10 cellular contexts compared by ENCODE assay signal in the genomic region with DNA sequence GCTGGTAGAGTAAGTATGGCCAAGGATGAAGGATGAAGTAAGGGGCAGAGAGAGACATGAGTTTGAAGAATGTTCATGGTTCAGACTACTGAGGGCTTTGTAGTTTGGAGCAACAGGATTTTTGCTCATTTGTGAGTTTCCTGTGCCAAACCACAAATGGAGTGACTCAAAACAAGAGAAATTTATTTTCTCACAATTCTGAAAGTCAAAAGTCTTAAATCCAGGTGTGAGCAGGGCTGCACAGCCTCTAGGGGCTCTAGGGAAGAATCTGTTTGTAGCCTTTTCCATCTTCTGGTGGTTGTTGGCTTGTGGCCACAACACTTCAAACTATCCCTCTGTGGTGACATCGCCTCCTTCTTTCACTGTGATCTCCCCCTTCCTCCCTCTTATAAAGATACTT. TPM values are rescaled to one million over a fixed set of nuclear protein-coding genes. Genes with fewer than 3 reads are reported as not detected.
DNase-seq lines count a peak whose midpoint lies in the region; ATAC-seq and TF ChIP-seq lines count a peak whose summit lies in the region.
"Had no signal": no experiment of that assay in that cellular context is flagged by ENCODE, and none has a peak within 500 bp of the region (broad histone marks: within the 10 kb centered on the region; RNA-seq: fewer than 3 reads in every experiment).

No MANE protein-coding gene starts in this region.

- H3K4me1 Mint-ChIP-seq in natural killer cell (peaks cover 10 to 19% of the 10 kb centered on the region in 2 donors), endothelial cell (ENCODE audit: unreplicated experiment) (peaks cover 3% of the 10 kb centered on the region)

- peaks cover 3 to 5% of the 10 kb centered on the region in 2 donors for H3K9me3 Mint-ChIP-seq in natural killer cell
- no peaks in the 10 kb centered on the region for H3K9me3 Mint-ChIP-seq in endothelial cell (ENCODE audit: unreplicated experiment)

- H3K9me3 ChIP-seq in HEK293 (ENCODE audit: control insufficient read depth, insufficient read depth, low read depth, low read length) (no peaks in the 10 kb centered on the region), OCI-LY3 (ENCODE audit: insufficient read depth, low read length) (no peaks in the 10 kb centered on the region)

- peak; percentile 60 to 64 (median 61) for ATAC-seq in natural killer cell

- H3K27ac ChIP-seq in HEK293 (ENCODE audit: extremely low read depth, low read depth, low read length) (no peak overlapping the region), OCI-LY3 (ENCODE audit: low read length) (no peak overlapping the region)
- H3K27ac ChIP-seq: 22Rv1 had no signal

- peak overlapping the region; percentile 54 for H3K4me2 ChIP-seq in OCI-LY3 (ENCODE audit: low read length)

- H3K27ac Mint-ChIP-seq in natural killer cell (no peak overlapping the region), endothelial cell (ENCODE audit: unreplicated experiment) (no peak overlapping the region)

- CTCF ChIA-PET in HEK293 (lab: Yijun Ruan, JAX): no interaction called here

- POLR2A ChIA-PET in HEK293 (lab: Yijun Ruan, JAX): no interaction called here

- H3K36me3 ChIP-seq in HEK293 (ENCODE audit: control insufficient read depth in 2 of 2, insufficient read depth in 1 of 2, low read length in 2 of 2): no peaks in the 10 kb centered on the region
- H3K36me3 ChIP-seq in OCI-LY3 (replicated peaks; ENCODE audit: low read depth, low read length): no peaks in the 10 kb centered on the region

- no peaks in the 10 kb centered on the region for H3K79me2 ChIP-seq in OCI-LY3 (ENCODE audit: low read length)

- no peak for TF ChIP-seq CTCF in HEK293 (tag by site-specific recombination; IDR thresholded peaks at IDR 0.05)
- no peak for TF ChIP-seq CTCF in OCI-LY3 (IDR thresholded peaks at IDR 0.05; ENCODE audit: low read depth, low read length)
- no peak for TF ChIP-seq CTCF in natural killer cell (IDR thresholded peaks at IDR 0.05)
- TF ChIP-seq CTCF in endothelial cell (IDR thresholded peaks at IDR 0.05; ENCODE audit: unreplicated experiment): no peak

- no peak overlapping the region for H3K4me3 ChIP-seq in HEK293 (ENCODE audit: low read depth, low read length)
- H3K4me3 ChIP-seq in OCI-LY3 (ENCODE audit: low read length): peak overlapping the region; percentile 25; the same call in 1 of the 2 replicates

- no peak overlapping the region for H2AFZ ChIP-seq in OCI-LY3 (ENCODE audit: low read depth, low read length)

- H4K20me1 ChIP-seq in OCI-LY3 (ENCODE audit: insufficient read depth, low read length): no peaks in the 10 kb centered on the region

- H3K4me1 ChIP-seq in HEK293 (ENCODE audit: control insufficient read depth, insufficient read depth, low read length): peaks cover 8% of the 10 kb centered on the region
- H3K4me1 ChIP-seq in OCI-LY3 (ENCODE audit: low read length): peaks cover 31% of the 10 kb centered on the region

- H3K9ac ChIP-seq in OCI-LY3 (ENCODE audit: low read length): no peak overlapping the region

- H3K4me3 Mint-ChIP-seq in natural killer cell (no peak overlapping the region), endothelial cell (ENCODE audit: unreplicated experiment) (no peak overlapping the region)

- peaks cover 5% of the 10 kb centered on the region in 2 donors for H3K27me3 Mint-ChIP-seq in natural killer cell (ENCODE audit: low read depth in 2 of 2)
- H3K27me3 Mint-ChIP-seq in endothelial cell (ENCODE audit: unreplicated experiment): peaks cover 5% of the 10 kb centered on the region

- H3K36me3 Mint-ChIP-seq in natural killer cell (no peaks in the 10 kb centered on the region), endothelial cell (ENCODE audit: low read depth, unreplicated experiment) (no peaks in the 10 kb centered on the region)

- intact Hi-C loops in natural killer cell (cut with micrococcal nuclease) (no loop called here), posterior cingulate gyrus (cut with DNase I) (no loop called here)

- DNase-seq in NK-92 treated with Interleukin-12 subunit alpha and Interleukin-12 subunit beta, amount 100 ng/mL, for 24 hours (lab: John Stamatoyannopoulos, UW): peak; percentile 46
- DNase-seq in NK-92 (lab: John Stamatoyannopoulos, UW; ENCODE audit: unreplicated experiment) (no peak), natural killer cell (no peak), endothelial cell (ENCODE audit: low spot score) (no peak), iPS-NIHi11 (ENCODE audit: low spot score) (no peak), posterior cingulate gyrus (no peak)
- DNase-seq: aorta had no signal

- peaks cover 55% of the 10 kb centered on the region for H3K27me3 ChIP-seq in OCI-LY3 (ENCODE audit: low read depth, low read length)

TF ChIP-seq in HEK293, 187 proteins besides CTCF, POLR2A, EP300 and RAD21:
- TF ChIP-seq FEZF1 (tag by site-specific recombination; IDR thresholded peaks at IDR 0.05): peak; percentile 41
- TF ChIP-seq, protein P1, sequence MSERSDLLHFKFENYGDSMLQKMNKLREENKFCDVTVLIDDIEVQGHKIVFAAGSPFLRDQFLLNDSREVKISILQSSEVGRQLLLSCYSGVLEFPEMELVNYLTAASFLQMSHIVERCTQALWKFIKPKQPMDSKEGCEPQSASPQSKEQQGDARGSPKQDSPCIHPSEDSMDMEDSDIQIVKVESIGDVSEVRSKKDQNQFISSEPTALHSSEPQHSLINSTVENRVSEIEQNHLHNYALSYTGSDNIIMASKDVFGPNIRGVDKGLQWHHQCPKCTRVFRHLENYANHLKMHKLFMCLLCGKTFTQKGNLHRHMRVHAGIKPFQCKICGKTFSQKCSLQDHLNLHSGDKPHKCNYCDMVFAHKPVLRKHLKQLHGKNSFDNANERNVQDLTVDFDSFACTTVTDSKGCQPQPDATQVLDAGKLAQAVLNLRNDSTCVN (tag by site-specific recombination; optimal IDR thresholded peaks at IDR 0.05): no peak
- TF ChIP-seq, protein P2, sequence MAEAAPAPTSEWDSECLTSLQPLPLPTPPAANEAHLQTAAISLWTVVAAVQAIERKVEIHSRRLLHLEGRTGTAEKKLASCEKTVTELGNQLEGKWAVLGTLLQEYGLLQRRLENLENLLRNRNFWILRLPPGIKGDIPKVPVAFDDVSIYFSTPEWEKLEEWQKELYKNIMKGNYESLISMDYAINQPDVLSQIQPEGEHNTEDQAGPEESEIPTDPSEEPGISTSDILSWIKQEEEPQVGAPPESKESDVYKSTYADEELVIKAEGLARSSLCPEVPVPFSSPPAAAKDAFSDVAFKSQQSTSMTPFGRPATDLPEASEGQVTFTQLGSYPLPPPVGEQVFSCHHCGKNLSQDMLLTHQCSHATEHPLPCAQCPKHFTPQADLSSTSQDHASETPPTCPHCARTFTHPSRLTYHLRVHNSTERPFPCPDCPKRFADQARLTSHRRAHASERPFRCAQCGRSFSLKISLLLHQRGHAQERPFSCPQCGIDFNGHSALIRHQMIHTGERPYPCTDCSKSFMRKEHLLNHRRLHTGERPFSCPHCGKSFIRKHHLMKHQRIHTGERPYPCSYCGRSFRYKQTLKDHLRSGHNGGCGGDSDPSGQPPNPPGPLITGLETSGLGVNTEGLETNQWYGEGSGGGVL (tag by site-specific recombination; IDR thresholded peaks at IDR 0.05): peak; percentile 36; the same call in 1 of the 2 replicates
- TF ChIP-seq WT1 (tag by site-specific recombination; IDR thresholded peaks at IDR 0.05): 0 out of 2 replicates have a peak, but pooled peaks have one; percentile 11
- TF ChIP-seq SCRT2 (tag by site-specific recombination; IDR thresholded peaks at IDR 0.05): peak; percentile 81
- no peak for TF ChIP-seq ZNF561 (tag by site-specific recombination; IDR thresholded peaks at IDR 0.05; ENCODE audit: borderline replicate concordance)
- TF ChIP-seq ZNF843 (tag by site-specific recombination; IDR thresholded peaks at IDR 0.05): 0 out of 2 replicates have a peak, but pooled peaks have one; percentile 28
- TF ChIP-seq, protein P3, sequence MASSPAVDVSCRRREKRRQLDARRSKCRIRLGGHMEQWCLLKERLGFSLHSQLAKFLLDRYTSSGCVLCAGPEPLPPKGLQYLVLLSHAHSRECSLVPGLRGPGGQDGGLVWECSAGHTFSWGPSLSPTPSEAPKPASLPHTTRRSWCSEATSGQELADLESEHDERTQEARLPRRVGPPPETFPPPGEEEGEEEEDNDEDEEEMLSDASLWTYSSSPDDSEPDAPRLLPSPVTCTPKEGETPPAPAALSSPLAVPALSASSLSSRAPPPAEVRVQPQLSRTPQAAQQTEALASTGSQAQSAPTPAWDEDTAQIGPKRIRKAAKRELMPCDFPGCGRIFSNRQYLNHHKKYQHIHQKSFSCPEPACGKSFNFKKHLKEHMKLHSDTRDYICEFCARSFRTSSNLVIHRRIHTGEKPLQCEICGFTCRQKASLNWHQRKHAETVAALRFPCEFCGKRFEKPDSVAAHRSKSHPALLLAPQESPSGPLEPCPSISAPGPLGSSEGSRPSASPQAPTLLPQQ (tag by site-specific recombination; IDR thresholded peaks at IDR 0.05): 0 out of 2 replicates have a peak, but pooled peaks have one; percentile 15
- TF ChIP-seq, protein P4, sequence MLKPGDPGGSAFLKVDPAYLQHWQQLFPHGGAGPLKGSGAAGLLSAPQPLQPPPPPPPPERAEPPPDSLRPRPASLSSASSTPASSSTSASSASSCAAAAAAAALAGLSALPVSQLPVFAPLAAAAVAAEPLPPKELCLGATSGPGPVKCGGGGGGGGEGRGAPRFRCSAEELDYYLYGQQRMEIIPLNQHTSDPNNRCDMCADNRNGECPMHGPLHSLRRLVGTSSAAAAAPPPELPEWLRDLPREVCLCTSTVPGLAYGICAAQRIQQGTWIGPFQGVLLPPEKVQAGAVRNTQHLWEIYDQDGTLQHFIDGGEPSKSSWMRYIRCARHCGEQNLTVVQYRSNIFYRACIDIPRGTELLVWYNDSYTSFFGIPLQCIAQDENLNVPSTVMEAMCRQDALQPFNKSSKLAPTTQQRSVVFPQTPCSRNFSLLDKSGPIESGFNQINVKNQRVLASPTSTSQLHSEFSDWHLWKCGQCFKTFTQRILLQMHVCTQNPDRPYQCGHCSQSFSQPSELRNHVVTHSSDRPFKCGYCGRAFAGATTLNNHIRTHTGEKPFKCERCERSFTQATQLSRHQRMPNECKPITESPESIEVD (tag by site-specific recombination; IDR thresholded peaks at IDR 0.05): peak; percentile 56; the same call in 1 of the 2 replicates

RNA-seq across cellular contexts. Expression of a gene that starts 58.9 kb away (rescaled TPM):
- total RNA-seq in natural killer cell (1 to 10 TPM in 1 of 3 donors, under 1 TPM in 2; 0.33 to 1.6 (median 0.82) TPM), endothelial cell (ENCODE audit: unreplicated experiment) (10.2 TPM)
